In genomic region chr9:4762108-4762888, GRCh38 we compare ENCODE assay signal across 1 cellular context.
TF ChIP-seq lines count a peak whose summit lies in the region.

No MANE protein-coding gene starts in this region.

TF ChIP-seq in GM12878, 131 proteins besides CTCF, POLR2A, EP300 and RAD21 (continued from another document and continues in another):
- TF ChIP-seq PKNOX1 (IDR thresholded peaks at IDR 0.05) (peak; percentile 86), KLF5 (IDR thresholded peaks at IDR 0.05; ENCODE audit: partially characterized antibody) (no peak), NR2F1 (conservative IDR thresholded peaks at IDR 0.05) (peak; percentile 91), TCF3 (IDR thresholded peaks at IDR 0.05; ENCODE audit: borderline replicate concordance, insufficient read depth, low read depth, low read length) (0 out of 2 replicates have a peak, but pooled peaks have one; percentile 22), JUNB (IDR thresholded peaks at IDR 0.05) (no peak), CBX5 (IDR thresholded peaks at IDR 0.05; ENCODE audit: low read depth) (no peak), IKZF2 (IDR thresholded peaks at IDR 0.05) (peak; percentile 59 to 68; a peak in 2 of 4 replicates), CBFB (IDR thresholded peaks at IDR 0.05; ENCODE audit: low read depth) (no peak), DPF2 (IDR thresholded peaks at IDR 0.05) (peak; percentile 80), NRF1 (conservative IDR thresholded peaks at IDR 0.05; ENCODE audit: low read depth, low read length) (no peak), ESRRA (IDR thresholded peaks at IDR 0.05; ENCODE audit: low read length) (no peak), MXI1 (IDR thresholded peaks at IDR 0.05; ENCODE audit: low read depth, low read length) (0 out of 2 replicates have a peak, but pooled peaks have one; percentile 50), USF1 (IDR thresholded peaks at IDR 0.05; ENCODE audit: borderline replicate concordance, extremely low read length, insufficient read depth, low read depth, low read length) (no peak), SPI1 (IDR thresholded peaks at IDR 0.05; ENCODE audit: borderline replicate concordance, insufficient read depth, low read depth, low read length) (peak; percentile 77; the same call in 1 of the 2 replicates), HDAC2 (IDR thresholded peaks at IDR 0.05) (no peak), ELK1 (IDR thresholded peaks at IDR 0.05; ENCODE audit: low read depth, low read length) (no peak), ZSCAN29 (IDR thresholded peaks at IDR 0.05) (peak; percentile 60; the same call in 1 of the 2 replicates), SMAD1 (IDR thresholded peaks at IDR 0.05; ENCODE audit: low read depth, partially characterized antibody) (no peak), MYB (IDR thresholded peaks at IDR 0.05; ENCODE audit: borderline replicate concordance, low read depth, low read length) (no peak), POLR2AphosphoS5 (IDR thresholded peaks at IDR 0.05; ENCODE audit: low read length) (no peak), MTA3 (IDR thresholded peaks at IDR 0.05; ENCODE audit: borderline replicate concordance, low read length) (no peak), STAT3 (IDR thresholded peaks at IDR 0.05; ENCODE audit: low read depth, low read length) (no peak), BMI1 (IDR thresholded peaks at IDR 0.05; ENCODE audit: borderline replicate concordance) (0 out of 2 replicates have a peak, but pooled peaks have one; percentile 54), CREB1 (IDR thresholded peaks at IDR 0.05; ENCODE audit: low read depth) (no peak), SMARCA5 (IDR thresholded peaks at IDR 0.05) (no peak; the same call in none of the 2 replicates), NBN (IDR thresholded peaks at IDR 0.05) (0 out of 2 replicates have a peak, but pooled peaks have one; percentile 84), TBL1XR1 (IDR thresholded peaks at IDR 0.05; ENCODE audit: low read depth, low read length) (no peak), SMC3 (IDR thresholded peaks at IDR 0.05; ENCODE audit: borderline replicate concordance, low read length) (peak; percentile 82), PML (IDR thresholded peaks at IDR 0.05; ENCODE audit: low read length) (no peak), ZBTB4 (CRISPR knock-in tag; IDR thresholded peaks at IDR 0.05) (no peak), ZNF274 (IDR thresholded peaks at IDR 0.05; ENCODE audit: insufficient read depth, insufficient read length) (no peak), FOXM1 (IDR thresholded peaks at IDR 0.05; ENCODE audit: low read depth, low read length) (peak; percentile 38; the same call in 1 of the 2 replicates), E2F4 (IDR thresholded peaks at IDR 0.05; ENCODE audit: low read depth, low read length) (no peak), IKZF1 (conservative IDR thresholded peaks at IDR 0.05) (peak; percentile 66; the same call in 1 of the 2 replicates), NFXL1 (IDR thresholded peaks at IDR 0.05; ENCODE audit: borderline replicate concordance) (no peak), KDM1A (IDR thresholded peaks at IDR 0.05; ENCODE audit: borderline replicate concordance) (no peak), ZBTB11 (CRISPR knock-in tag; IDR thresholded peaks at IDR 0.05) (no peak), MTA2 (IDR thresholded peaks at IDR 0.05; ENCODE audit: low read depth) (peak; percentile 72; the same call in 1 of the 2 replicates), CEBPZ (IDR thresholded peaks at IDR 0.05; ENCODE audit: low read depth, low read length) (no peak), ATF2 (IDR thresholded peaks at IDR 0.05; ENCODE audit: low read length) (no peak), SRF (IDR thresholded peaks at IDR 0.05; ENCODE audit: low read depth in 2 of 2, low read length in 2 of 2) (no peak), EGR1 (IDR thresholded peaks at IDR 0.05; ENCODE audit: borderline replicate concordance in 1 of 2, low read depth in 2 of 2, low read length in 2 of 2) (no peak), ZNF207 (IDR thresholded peaks at IDR 0.05; ENCODE audit: borderline replicate concordance) (no peak), POLR2AphosphoS2 (IDR thresholded peaks at IDR 0.05; ENCODE audit: low read depth, low read length) (no peak), HDAC6 (IDR thresholded peaks at IDR 0.05; ENCODE audit: unreplicated experiment) (no peak), KAT2A (conservative IDR thresholded peaks at IDR 0.05; ENCODE audit: control insufficient read depth, low read depth, low read length) (no peak), RB1 (IDR thresholded peaks at IDR 0.05; ENCODE audit: borderline replicate concordance) (no peak; the same call in 1 of the 2 replicates)
